Comparison of ENCODE assay signal across 8 cellular contexts in the genomic region with DNA sequence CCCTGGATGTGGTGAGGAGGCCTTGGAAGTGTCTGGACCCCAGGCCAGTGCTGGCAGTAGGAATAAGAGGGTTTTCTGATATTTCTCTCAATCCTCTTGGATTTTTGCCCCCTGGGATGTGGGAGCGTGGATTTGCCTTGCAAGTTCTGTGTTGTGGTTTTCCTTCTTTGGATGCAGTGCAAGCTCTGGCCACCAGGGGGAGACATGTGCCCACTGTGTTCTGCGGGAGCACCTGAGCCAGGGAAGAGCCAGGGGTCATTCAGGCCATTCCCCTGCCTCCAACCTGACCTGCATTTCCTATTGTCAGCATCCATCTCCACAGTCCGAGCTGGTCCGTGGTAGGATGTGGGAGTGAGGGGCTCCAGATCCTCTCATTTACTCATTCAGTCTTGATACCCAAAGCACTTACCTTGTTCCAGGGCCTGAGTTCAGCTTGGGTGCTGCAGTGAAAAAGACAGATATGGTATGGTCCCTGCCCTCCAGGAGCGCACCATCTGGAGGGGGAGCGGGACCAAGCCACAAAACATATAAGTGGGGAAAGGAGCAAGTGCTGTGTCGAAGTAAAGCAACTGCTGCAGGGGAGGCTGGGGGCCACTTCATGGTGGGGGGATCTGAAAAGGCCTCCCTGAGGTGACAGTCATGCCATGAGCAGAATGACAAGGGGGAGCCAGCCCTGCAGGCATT.
A peak's percentile ranks its signal among the peaks of the same experiment; 100 is the strongest.
DNase-seq lines count a peak whose midpoint lies in the region; ATAC-seq, FAIRE-seq and TF ChIP-seq lines count a peak whose summit lies in the region.
"Not testable (repeated sequence)": the region's sequence is repeated elsewhere in the genome, so short reads cannot be mapped to it uniquely, and the experiment has no call there.

No MANE protein-coding gene starts in this region.

- not testable (repeated sequence) for H3K27ac Mint-ChIP-seq in astrocyte (ENCODE audit: unreplicated experiment)

- WGBS in pancreas, 2 donors: 51 to 64% methylated on average over 4 of the region's 7 CpGs
- 64 to 76% methylated on average over 4 to 5 of the region's 7 CpGs for WGBS in aorta, 2 donors

- H3K36me3 ChIP-seq in astrocyte (ENCODE audit: insufficient read depth, low read length); pancreas; aorta (ENCODE audit: control insufficient read depth in 1 of 2, insufficient read depth in 2 of 2, low read length in 1 of 2): not testable (repeated sequence)

- not testable (repeated sequence) for DNase-seq in GM12891 (ENCODE audit: insufficient read length, low spot score); astrocyte (ENCODE audit: low read depth); foreskin keratinocyte; aorta
- DNase-seq in LoVo (ENCODE audit: low spot score) (peak; percentile 0), SW480 (ENCODE audit: low spot score) (peak; percentile 0), left colon (peak in 1 of 2 donors; percentile 3), pancreas (peak in 3 of 6 donors; percentile 7 to 34 (median 11))

- H3K9ac ChIP-seq in astrocyte (ENCODE audit: low read length): not testable (repeated sequence)

- intact Hi-C loops in left colon (cut with DNase I, micrococcal nuclease); pancreas (cut with DNase I); aorta (cut with DNase I): not testable (repeated sequence)

- not testable (repeated sequence) for H4K20me1 ChIP-seq in astrocyte (ENCODE audit: insufficient read depth, low read length)

- not testable (repeated sequence) for H3K4me3 ChIP-seq in astrocyte (ENCODE audit: insufficient read depth, low read depth, low read length); pancreas; aorta (ENCODE audit: low read length in 2 of 2)

- H3K4me1 ChIP-seq in astrocyte (ENCODE audit: insufficient read depth, low read length); foreskin keratinocyte; pancreas; aorta (ENCODE audit: control insufficient read depth in 1 of 2, insufficient read depth in 2 of 2, low read length in 2 of 2): not testable (repeated sequence)

- H3K4me3 Mint-ChIP-seq in astrocyte (ENCODE audit: unreplicated experiment): not testable (repeated sequence)

- ATAC-seq in foreskin keratinocyte (peak; percentile 22), left colon (peak; percentile 54), pancreas (peak; percentile 53 to 82 (median 75)), aorta (ENCODE audit: low FRiP score) (peak; percentile 58)

- not testable (repeated sequence) for H3K27me3 ChIP-seq in astrocyte (ENCODE audit: insufficient read depth, low read length); foreskin keratinocyte; pancreas; aorta (ENCODE audit: control insufficient read depth in 1 of 2, insufficient read depth in 2 of 2, low read length in 1 of 2)

- not testable (repeated sequence) for H3K79me2 ChIP-seq in astrocyte (ENCODE audit: insufficient read depth, low read length)

- H3K4me2 ChIP-seq in astrocyte (ENCODE audit: low read length): not testable (repeated sequence)

- H3K4me1 Mint-ChIP-seq in astrocyte (ENCODE audit: low read depth, unreplicated experiment): not testable (repeated sequence)

- H2AFZ ChIP-seq in astrocyte (ENCODE audit: low read depth, low read length): not testable (repeated sequence)

- not testable (repeated sequence) for TF ChIP-seq POLR2A in GM12891 (IDR thresholded peaks at IDR 0.05; ENCODE audit: low read depth, low read length)

- FAIRE-seq in GM12891 (lab: Jason Lieb, UNC) (peak; percentile 86), astrocyte (lab: Jason Lieb, UNC) (peak; percentile 23)
- FAIRE-seq in pancreas (lab: Jason Lieb, UNC): not testable (repeated sequence)

- not testable (repeated sequence) for H3K36me3 Mint-ChIP-seq in astrocyte (ENCODE audit: low read depth, unreplicated experiment)

- H3K27me3 Mint-ChIP-seq in astrocyte (ENCODE audit: low read depth, unreplicated experiment): not testable (repeated sequence)

- H3K27ac ChIP-seq in astrocyte (ENCODE audit: low read depth, low read length); foreskin keratinocyte; pancreas; aorta (ENCODE audit: low read depth in 1 of 2, low read length in 2 of 2): not testable (repeated sequence)

- not testable (repeated sequence) for H3K9me3 Mint-ChIP-seq in astrocyte (ENCODE audit: unreplicated experiment)

- TF ChIP-seq CTCF in astrocyte (IDR thresholded peaks at IDR 0.05; ENCODE audit: insufficient read depth, low read depth, low read length); foreskin keratinocyte (conservative IDR thresholded peaks at IDR 0.05): not testable (repeated sequence)
- TF ChIP-seq CTCF in pancreas (IDR thresholded peaks at IDR 0.05): peak in 1 of 4 donors; percentile 16

- not testable (repeated sequence) for H3K9me3 ChIP-seq in astrocyte (ENCODE audit: insufficient read depth, low read depth, low read length); pancreas; aorta (ENCODE audit: control insufficient read depth, low read length)

Comparison
In these comparisons a context has a peak if more than half of its experiments do, and no peak if none do; other contexts are left out.
1. ATAC-seq: peak in every context shown above with its lines; median percentile 75 in pancreas; 58 in aorta; 54 in left colon; 22 in foreskin keratinocyte.